Comparison of ENCODE assay signal across 13 cellular contexts in genomic region chr3:128496019-128496601, GRCh38. TPM values are rescaled to one million over a fixed set of nuclear protein-coding genes. Genes with fewer than 3 reads are reported as not detected.
DNase-seq lines count a peak whose midpoint lies in the region; ATAC-seq, FAIRE-seq and TF ChIP-seq lines count a peak whose summit lies in the region.
"Had no signal": no experiment of that assay in that cellular context is flagged by ENCODE, and none has a peak within 500 bp of the region (broad histone marks: within the 10 kb centered on the region; RNA-seq: fewer than 3 reads in every experiment).

No MANE protein-coding gene starts in this region.

- H3K79me2 ChIP-seq in H9 (ENCODE audit: insufficient read depth, low read length), result no peaks in the 10 kb centered on the region
- no peaks in the 10 kb centered on the region for H3K79me2 ChIP-seq in H1 (ENCODE audit: control insufficient read depth in 1 of 2, insufficient read depth in 2 of 2, low read length in 2 of 2)
- no peaks in the 10 kb centered on the region for H3K79me2 ChIP-seq in neural progenitor cell (ENCODE audit: low read depth)

- H3K36me3 ChIP-seq in H1 (ENCODE audit: control insufficient read depth in 2 of 4, insufficient read depth in 4 of 4, low read length in 3 of 4) (0 out of 8 replicates have a peak, but pooled peaks cover 0 to 5% (median 0%) of the 10 kb centered on the region in 4 experiments), neural progenitor cell (no peaks in the 10 kb centered on the region)

- no peak overlapping the region for H3K27ac Mint-ChIP-seq in CD4-positive, alpha-beta T cell
- no peak overlapping the region for H3K27ac Mint-ChIP-seq in H9
- H3K27ac Mint-ChIP-seq in neural progenitor cell, result no peak overlapping the region

- no peaks in the 10 kb centered on the region for H3K9me3 Mint-ChIP-seq in CD4-positive, alpha-beta T cell
- H3K9me3 Mint-ChIP-seq in H9 (peaks cover 3 to 4% of the 10 kb centered on the region in 2 experiments; a peak in 2 of 5 replicates), neural progenitor cell (peaks cover 5% of the 10 kb centered on the region)

- no peaks in the 10 kb centered on the region for H3K79me1 ChIP-seq in H9 (ENCODE audit: insufficient read depth, low read depth, low read length, poor library complexity, severe bottlenecking)
- no peaks in the 10 kb centered on the region for H3K79me1 ChIP-seq in H1 (ENCODE audit: low read depth, low read length)

- no peak for DNase-seq in CD4-positive, alpha-beta T cell
- DNase-seq in H9, result peak; percentile 38
- peak in 1 of 2 experiments; percentile 63 for DNase-seq in H1 (ENCODE audit: low read depth in 1 of 2, low spot score in 2 of 2)
- peak; percentile 36 for DNase-seq in neural progenitor cell (ENCODE audit: low spot score)
- no peak for DNase-seq in NCI-H526 treated with DMSO at 0.1 percent for 48 hours (lab: John Stamatoyannopoulos, UW)
- no peak for DNase-seq in EL
- DNase-seq: amniotic stem cell, mucosa of descending colon, NCI-H1105 treated with DMSO at 0.1 percent for 48 hours, NCI-H510A treated with DMSO at 0.1 percent for 48 hours had no signal

- H3K9me3 ChIP-seq in CD4-positive, alpha-beta T cell (ENCODE audit: control insufficient read depth, low read length), result no peaks in the 10 kb centered on the region
- H3K9me3 ChIP-seq in H9 (ENCODE audit: control insufficient read depth, low read depth, low read length) (no peaks in the 10 kb centered on the region), H1 (ENCODE audit: insufficient read depth in 2 of 2, low read depth in 1 of 2, low read length in 1 of 2) (no peaks in the 10 kb centered on the region; a peak in 1 of 4 replicates), neural progenitor cell (ENCODE audit: low read depth) (no peaks in the 10 kb centered on the region)
- H3K9me3 ChIP-seq: mucosa of descending colon had no signal

- H2AFZ ChIP-seq in H9 (ENCODE audit: low read length), result no peak overlapping the region
- no peak overlapping the region for H2AFZ ChIP-seq in H1 (ENCODE audit: low read length)
- no peak overlapping the region for H2AFZ ChIP-seq in neural progenitor cell (replicated peaks)

- no peak for TF ChIP-seq RAD21 in H1 (IDR thresholded peaks at IDR 0.05 in 1 of 2, conservative IDR thresholded peaks at IDR 0.05 in 1 of 2; ENCODE audit: low read depth in 2 of 2, low read length in 2 of 2)

- FAIRE-seq in H1 (lab: Jason Lieb, UNC), result no peak

- H3K36me3 Mint-ChIP-seq in CD4-positive, alpha-beta T cell (ENCODE audit: low read depth), result no peaks in the 10 kb centered on the region
- H3K36me3 Mint-ChIP-seq in H9 (ENCODE audit: insufficient read depth in 1 of 3, low read depth in 3 of 3) (no peaks in the 10 kb centered on the region; a peak in 2 of 7 replicates), neural progenitor cell (no peaks in the 10 kb centered on the region)

- H3K23me2 ChIP-seq in H9 (ENCODE audit: insufficient read length, low read depth, low read length, poor library complexity, severe bottlenecking) (peaks cover 5% of the 10 kb centered on the region), H1 (ENCODE audit: low read depth, low read length) (peaks cover 5% of the 10 kb centered on the region; the same call in 1 of the 2 replicates)

- H3K4me2 ChIP-seq in H9 (ENCODE audit: insufficient read depth, insufficient read length, low read length), result no peak overlapping the region
- peak overlapping the region; percentile 73 to 94; a peak in 1 of 4 replicates for H3K4me2 ChIP-seq in H1 (ENCODE audit: insufficient read depth in 1 of 2, low read depth in 2 of 2, low read length in 2 of 2)
- peak overlapping the region; percentile 76 for H3K4me2 ChIP-seq in neural progenitor cell

- no peak overlapping the region for H3K27ac ChIP-seq in CD4-positive, alpha-beta T cell (ENCODE audit: low read depth, low read length)
- no peak overlapping the region for H3K27ac ChIP-seq in H9 (ENCODE audit: insufficient read length, low read depth, low read length)
- no peak overlapping the region for H3K27ac ChIP-seq in H1 (ENCODE audit: low read depth, low read length)
- H3K27ac ChIP-seq in neural progenitor cell, result no peak overlapping the region
- H3K27ac ChIP-seq: dorsolateral prefrontal cortex had no signal

- H3K27me3 Mint-ChIP-seq in CD4-positive, alpha-beta T cell, result peaks cover 84% of the 10 kb centered on the region
- H3K27me3 Mint-ChIP-seq in H9 (ENCODE audit: low read depth) (peaks cover 97% of the 10 kb centered on the region), neural progenitor cell (ENCODE audit: insufficient read depth, low read depth) (peaks cover 72% of the 10 kb centered on the region)

- H2BK120ac ChIP-seq in H9 (ENCODE audit: low read depth, low read length, poor library complexity, severe bottlenecking), result no peak overlapping the region
- no peak overlapping the region for H2BK120ac ChIP-seq in H1 (replicated peaks; ENCODE audit: low read depth, low read length)

- POLR2A ChIA-PET in CD4-positive, alpha-beta T cell (lab: Charles Lee), result no interaction called here
- POLR2A ChIA-PET in H1 (lab: Charles Lee; ENCODE audit: partially characterized antibody), result interaction anchor here (0.7 to 1.8 kb wide), 3 partner anchors 12 to 63 kb away, joined by 3 to 5 read pairs (median 3); no protein-coding TSS in a partner anchor

- no peak for ATAC-seq in CD4-positive, alpha-beta T cell (ENCODE audit: poor library complexity)
- ATAC-seq in GM18502 (IDR thresholded peaks at IDR 0.05; ENCODE audit: poor library complexity, unreplicated experiment) (no peak), GM19324 (IDR thresholded peaks at IDR 0.05; ENCODE audit: low FRiP score, unreplicated experiment) (no peak)

- intact Hi-C loops in CD4-positive, alpha-beta T cell (cut with DNase I, micrococcal nuclease), result loop anchor here (5.0 to 10.0 kb wide), 6 partner anchors 109 to 419 kb away; no protein-coding TSS in a partner anchor

- H4K91ac ChIP-seq in H9 (ENCODE audit: insufficient read length, low read depth, low read length) (no peak overlapping the region), H1 (replicated peaks; ENCODE audit: insufficient read length, low read length) (no peak overlapping the region)

- H3K9ac ChIP-seq in H9 (ENCODE audit: extremely low read depth, insufficient read length, low read length) (no peak overlapping the region), H1 (replicated peaks in 1 of 4; ENCODE audit: extremely low read depth in 1 of 4, low read depth in 3 of 4, low read length in 3 of 4) (no peak overlapping the region), neural progenitor cell (no peak overlapping the region)

- H4K8ac ChIP-seq in H9 (replicated peaks; ENCODE audit: insufficient read length, low read depth, low read length) (no peak overlapping the region), H1 (ENCODE audit: extremely low read depth, insufficient read depth, low read length) (peak overlapping the region; percentile 28; the same call in 1 of the 2 replicates)

- H2AK5ac ChIP-seq in H9 (ENCODE audit: insufficient read length, low read length) (no peak overlapping the region), H1 (ENCODE audit: low read depth, low read length) (no peak overlapping the region)

- H4K5ac ChIP-seq in H9 (ENCODE audit: insufficient read length, low read depth, low read length), result no peak overlapping the region
- no peak overlapping the region for H4K5ac ChIP-seq in H1 (ENCODE audit: insufficient read length, low read depth, low read length)

- H3K4me3 Mint-ChIP-seq in CD4-positive, alpha-beta T cell, result peak overlapping the region; percentile 62
- H3K4me3 Mint-ChIP-seq in H9 (peak overlapping the region in 1 of 2 experiments; percentile 67; a peak in 3 of 5 replicates), neural progenitor cell (peak overlapping the region; percentile 84)

- H3K56ac ChIP-seq in H9 (ENCODE audit: insufficient read length, low read depth, low read length) (no peak overlapping the region), H1 (replicated peaks; ENCODE audit: insufficient read length, low read depth, low read length) (no peak overlapping the region)

- no peak overlapping the region for H3K23ac ChIP-seq in H9 (ENCODE audit: insufficient read length, low read depth, low read length)
- no peak overlapping the region for H3K23ac ChIP-seq in H1 (ENCODE audit: insufficient read length)

- peaks cover 11% of the 10 kb centered on the region for H3F3A ChIP-seq in neural progenitor cell (ENCODE audit: low read depth)

- H3K4me1 Mint-ChIP-seq in CD4-positive, alpha-beta T cell (ENCODE audit: low read depth), result peaks cover 21% of the 10 kb centered on the region
- H3K4me1 Mint-ChIP-seq in H9 (peaks cover 24 to 49% of the 10 kb centered on the region in 2 experiments), neural progenitor cell (peaks cover 24% of the 10 kb centered on the region)

- H2BK5ac ChIP-seq in H9 (ENCODE audit: insufficient read length, low read length) (no peak overlapping the region), H1 (ENCODE audit: low read depth, low read length) (no peak overlapping the region)

- H3K18ac ChIP-seq in H9 (ENCODE audit: insufficient read length, low read depth, low read length), result no peak overlapping the region
- no peak overlapping the region; the same call in 1 of the 2 replicates for H3K18ac ChIP-seq in H1 (ENCODE audit: extremely low read depth, low read length)

- H4K20me1 ChIP-seq in H9 (ENCODE audit: control insufficient read depth, insufficient read depth, insufficient read length) (peaks cover 3% of the 10 kb centered on the region), H1 (replicated peaks in 1 of 2; ENCODE audit: control insufficient read depth in 1 of 2, insufficient read depth in 2 of 2, low read length in 2 of 2) (peaks cover 4 to 27% of the 10 kb centered on the region in 2 experiments), neural progenitor cell (ENCODE audit: low read depth) (peaks cover 58% of the 10 kb centered on the region)

- H2BK12ac ChIP-seq in H9 (ENCODE audit: insufficient read length, low read depth, low read length), result no peak overlapping the region
- H2BK12ac ChIP-seq in H1 (ENCODE audit: low read depth, low read length), result no peak overlapping the region

- H3K14ac ChIP-seq in H9 (ENCODE audit: insufficient read depth, low read length), result no peak overlapping the region
- H3K14ac ChIP-seq in H1 (ENCODE audit: insufficient read length), result no peak overlapping the region

- no peak overlapping the region for H2BK20ac ChIP-seq in H9 (ENCODE audit: low read depth, low read length, poor library complexity, severe bottlenecking)
- H2BK20ac ChIP-seq in H1 (ENCODE audit: low read length), result no peak overlapping the region

- peak overlapping the region in 1 of 4 experiments; percentile 59; a peak in 2 of 8 replicates for H3K4me3 ChIP-seq in H1 (ENCODE audit: extremely low read depth in 1 of 4, insufficient read depth in 2 of 4, low read depth in 3 of 4, low read length in 4 of 4)
- H3K4me3 ChIP-seq in neural progenitor cell, result no peak overlapping the region
- H3K4me3 ChIP-seq: mucosa of descending colon had no signal

- peaks cover 75% of the 10 kb centered on the region for H3K27me3 ChIP-seq in CD4-positive, alpha-beta T cell (ENCODE audit: control insufficient read depth, insufficient read depth, low read length)
- H3K27me3 ChIP-seq in H9 (ENCODE audit: insufficient read depth, low read length) (peaks cover 63% of the 10 kb centered on the region), H1 (replicated peaks in 1 of 4; ENCODE audit: control insufficient read depth in 3 of 4, extremely low read depth in 1 of 4, insufficient read depth in 3 of 4, low read length in 3 of 4) (peaks cover 64 to 81% (median 79%) of the 10 kb centered on the region in 4 experiments), neural progenitor cell (peaks cover 100% of the 10 kb centered on the region)

- no peak for TF ChIP-seq EP300 in H1 (IDR thresholded peaks at IDR 0.05; ENCODE audit: borderline replicate concordance in 1 of 2, low read depth in 2 of 2, low read length in 2 of 2)

- H3K4me1 ChIP-seq in H9 (ENCODE audit: insufficient read depth, low read length) (no peaks in the 10 kb centered on the region), H1 (replicated peaks in 1 of 4; ENCODE audit: control insufficient read depth in 3 of 4, insufficient read depth in 4 of 4, low read length in 3 of 4) (peaks cover 0 to 45% (median 25%) of the 10 kb centered on the region in 4 experiments; a peak in 6 of 7 replicates), neural progenitor cell (peaks cover 25% of the 10 kb centered on the region)

- H2BK15ac ChIP-seq in H9 (ENCODE audit: low read depth, low read length), result no peak overlapping the region
- H2BK15ac ChIP-seq in H1 (ENCODE audit: low read length), result no peak overlapping the region

- H3K4ac ChIP-seq in H9 (ENCODE audit: low read depth, low read length) (no peak overlapping the region), H1 (replicated peaks; ENCODE audit: insufficient read length, low read depth, low read length) (no peak overlapping the region)

- H3T11ph ChIP-seq in H9 (ENCODE audit: low read length), result no peak overlapping the region

- no peak for TF ChIP-seq POLR2A in H1 (IDR thresholded peaks at IDR 0.05; ENCODE audit: control extremely low read depth in 1 of 2, low read depth in 2 of 2, low read length in 2 of 2)

- CTCF ChIA-PET in CD4-positive, alpha-beta T cell (lab: Charles Lee), result interaction anchor here (1.1 kb wide), 1 partner anchor 112 kb away, joined by 4 read pairs; no protein-coding TSS in a partner anchor
- CTCF ChIA-PET in H1 (lab: Charles Lee; ENCODE audit: partially characterized antibody), result interaction anchor here (0.6 to 5.7 kb wide), 10 partner anchors 10 to 251 kb away, joined by 3 to 83 read pairs (median 5); no protein-coding TSS in a partner anchor

- WGBS in H9 (ENCODE audit: extremely low coverage, insufficient read length, low lambda C conversion rate), result no CpG with 5 or more reads among the region's 32 CpGs
- 6% methylated on average over 22 of the region's 32 CpGs; no CpG with 5 or more reads in 1 of the 2 experiments for WGBS in H1 (ENCODE audit: extremely low coverage in 1 of 2, insufficient coverage in 1 of 2, insufficient read length in 1 of 2, insufficient replicate concordance in 2 of 2, low coverage in 1 of 2, low lambda C conversion rate in 2 of 2, missing lambda C conversion rate in 1 of 2), 2 experiments

- no peak for TF ChIP-seq CTCF in CD4-positive, alpha-beta T cell (IDR thresholded peaks at IDR 0.05)
- no peak for TF ChIP-seq CTCF in H9 (conservative IDR thresholded peaks at IDR 0.05)
- no peak for TF ChIP-seq CTCF in H1 (IDR thresholded peaks at IDR 0.05; ENCODE audit: control extremely low read depth in 1 of 3, insufficient read depth in 1 of 3, low read depth in 1 of 3, low read length in 3 of 3)
- TF ChIP-seq CTCF in neural progenitor cell (IDR thresholded peaks at IDR 0.05), result no peak

RNA-seq across cellular contexts. Expression of gene GATA2, which starts 3.1 kb away (rescaled TPM):
- under 1 TPM; 0.16 to 0.17 TPM for total RNA-seq in CD4-positive, alpha-beta T cell
- total RNA-seq in H9 (2021) (1.9 and 2.7 TPM in 2 replicates), neural progenitor cell (ENCODE audit: low replicate concordance) (0.09 TPM in 1 of 2 replicates, not detected in the other)
- 0.30 and 0.40 TPM in 2 replicates for total RNA-seq in H1 (2021; fragmentation: NEBNext Ultra II Directional; extraction: Animal tissue kit (Norgen Biotek cat#: 25700))
- 0.03 and 0.22 TPM in 2 replicates for polyA plus RNA-seq in H1 (2011; rRNA removed)
- polyA plus RNA-seq in H1 (2011; cell fraction: cytosol; rRNA removed), result 0.17 TPM
- polyA plus RNA-seq in H1 (2011; cell fraction: nucleus; rRNA removed), result 0.23 TPM
- polyA plus RNA-seq in H1 (2012, experiment 1 of 2), result 0.12 to 0.23 TPM in 2 of 4 replicates, not detected in the others
- 0.17 TPM for polyA plus RNA-seq in H1 (2012, experiment 2 of 2)
- 0.08 TPM for polyA plus RNA-seq in H1 (2013, experiment 1 of 2)
- polyA plus RNA-seq in H1 (2013, experiment 2 of 2), result 0.17 TPM
- 0.09 and 0.12 TPM in 2 replicates for polyA minus RNA-seq in H1 (2011; rRNA and poly(A)+ RNA removed)
- polyA minus RNA-seq in H1 (2011; cell fraction: cytosol; rRNA and poly(A)+ RNA removed), result 2.0 TPM
- 0.40 TPM for polyA minus RNA-seq in H1 (2011; cell fraction: nucleus; rRNA and poly(A)+ RNA removed)

RNA-seq across cellular contexts. Expression of gene DNAJB8, which starts 29.4 kb away (rescaled TPM):
- not detected for total RNA-seq in CD4-positive, alpha-beta T cell
- total RNA-seq in H9 (2021) (not detected in 2 replicates), neural progenitor cell (ENCODE audit: low replicate concordance) (not detected in 2 replicates)
- not detected in 2 replicates for total RNA-seq in H1 (2021; fragmentation: NEBNext Ultra II Directional; extraction: Animal tissue kit (Norgen Biotek cat#: 25700))
- polyA plus RNA-seq in H1 (2011; rRNA removed), result not detected in 2 replicates
- not detected for polyA plus RNA-seq in H1 (2011; cell fraction: cytosol; rRNA removed)
- polyA plus RNA-seq in H1 (2011; cell fraction: nucleus; rRNA removed), result not detected
- polyA plus RNA-seq in H1 (2012, experiment 1 of 2), result not detected in 4 replicates
- polyA plus RNA-seq in H1 (2012, experiment 2 of 2), result not detected
- not detected for polyA plus RNA-seq in H1 (2013, experiment 1 of 2)
- polyA plus RNA-seq in H1 (2013, experiment 2 of 2), result not detected
- polyA minus RNA-seq in H1 (2011; rRNA and poly(A)+ RNA removed), result not detected in 2 replicates
- not detected for polyA minus RNA-seq in H1 (2011; cell fraction: cytosol; rRNA and poly(A)+ RNA removed)
- not detected for polyA minus RNA-seq in H1 (2011; cell fraction: nucleus; rRNA and poly(A)+ RNA removed)
- total RNA-seq: dorsolateral prefrontal cortex, mucosa of descending colon had no signal

Comparison
In these comparisons a context has a peak if more than half of its experiments do, and no peak if none do; other contexts are left out.
1. DNase-seq: peak in H9 (single experiment) and neural progenitor cell (single experiment); none in CD4-positive, alpha-beta T cell (0 of 10), NCI-H526 treated with DMSO at 0.1 percent for 48 hours (single experiment) and EL (single experiment).